In genomic region chr9:17807670-17808282, GRCh38 we compare ENCODE assay signal across 18 cellular contexts.
DNase-seq lines count a peak whose midpoint lies in the region; ATAC-seq lines count a peak whose summit lies in the region.
"Had no signal": no experiment of that assay in that cellular context is flagged by ENCODE, and none has a peak within 500 bp of the region (broad histone marks: within the 10 kb centered on the region; RNA-seq: fewer than 3 reads in every experiment).

No MANE protein-coding gene starts in this region.

- intact Hi-C loops in left colon (cut with DNase I, micrococcal nuclease): no loop called here

- ATAC-seq in left colon (peak; percentile 87), GM21576 (IDR thresholded peaks at IDR 0.05; ENCODE audit: unreplicated experiment) (no peak), GM21737 (IDR thresholded peaks at IDR 0.05; ENCODE audit: unreplicated experiment) (no peak), GM21786 (IDR thresholded peaks at IDR 0.05; ENCODE audit: unreplicated experiment) (no peak)

- DNase-seq in SHP77 (lab: John Stamatoyannopoulos, UW): peak; percentile 1 to 35
- DNase-seq in SHP77 treated with DMSO at 0.1 percent for 48 hours (lab: John Stamatoyannopoulos, UW): no peak
- peak; percentile 32 for DNase-seq in NCI-H524 treated with DMSO at 0.1 percent for 48 hours (lab: John Stamatoyannopoulos, UW)
- peak; percentile 42 to 44 for DNase-seq in left colon
- no peak for DNase-seq in middle frontal gyrus (ENCODE audit: extremely low spot score, low spot score)
- DNase-seq: activated CD4-positive, CD25-positive, alpha-beta regulatory T cell treated with anti-CD3 and anti-CD28 coated beads, Interleukin-2, amount 50 U/mL, for 72 hours; activated CD8-positive, alpha-beta memory T cell treated with anti-CD3 and anti-CD28 coated beads for 24 hours; activated naive CD4-positive, alpha-beta T cell treated with anti-CD3 and anti-CD28 coated beads, Interleukin-2, amount 10 ng/mL, durations not matched to agents 7 days and 5 days; activated T-cell treated with anti-CD3 and anti-CD28 coated beads, Interleukin-2, amount 50 U/mL, for 48 hours; BE2C; Calu3; caudate nucleus; GDM1; NCI-H2227 treated with DMSO at 0.1 percent for 48 hours; nucleus accumbens had no signal

Comparison
In these comparisons a context has a peak if more than half of its experiments do, and no peak if none do; other contexts are left out.
1. DNase-seq: peak in SHP77 (2 of 2), NCI-H524 treated with DMSO at 0.1 percent for 48 hours (single experiment) and left colon (2 of 2); none in SHP77 treated with DMSO at 0.1 percent for 48 hours (single experiment) and middle frontal gyrus (single experiment).